Comparison of ENCODE assay signal across 8 cellular contexts in the genomic region with DNA sequence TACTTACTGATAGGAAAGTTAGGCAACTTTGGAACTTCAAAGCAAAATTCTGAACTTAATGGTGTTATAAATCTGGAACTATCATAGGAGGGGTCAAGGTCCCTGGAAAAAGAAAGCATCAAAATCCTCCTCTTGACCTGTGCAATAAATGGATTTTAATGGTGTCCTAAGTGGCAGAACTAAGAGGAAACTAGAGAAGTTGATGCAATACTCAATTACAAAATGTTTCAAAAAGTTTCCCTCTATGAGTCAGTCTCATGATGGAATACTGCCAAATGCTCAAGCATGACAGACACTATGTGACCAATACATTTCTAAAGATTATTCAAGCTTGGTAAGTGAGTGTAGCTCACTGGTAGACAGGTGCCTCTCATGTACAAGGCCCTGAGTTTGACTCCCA. TPM values are rescaled to one million over a fixed set of nuclear protein-coding genes. Genes with fewer than 3 reads are reported as not detected.
DNase-seq lines count a peak whose midpoint lies in the region; ATAC-seq and TF ChIP-seq lines count a peak whose summit lies in the region.

No MANE protein-coding gene starts in this region.

- no peak overlapping the region for H3K4me2 ChIP-seq in fibroblast of lung (ENCODE audit: extremely low read depth, insufficient read depth, low read length)

- no peak overlapping the region for H3K27ac ChIP-seq in fibroblast of lung (ENCODE audit: insufficient read depth, low read length)

- no peaks in the 10 kb centered on the region for H3K9me3 ChIP-seq in fibroblast of lung (ENCODE audit: control insufficient read depth, insufficient read depth, low read depth, low read length)

- no peaks in the 10 kb centered on the region for H3K27me3 ChIP-seq in fibroblast of lung (ENCODE audit: control insufficient read depth, insufficient read depth, low read length)

- no peaks in the 10 kb centered on the region for H3K79me2 ChIP-seq in fibroblast of lung (ENCODE audit: control insufficient read depth, insufficient read depth, low read length)

- no peak for TF ChIP-seq CTCF in fibroblast of lung (conservative IDR thresholded peaks at IDR 0.05 in 1 of 2, IDR thresholded peaks at IDR 0.05 in 1 of 2; ENCODE audit: low read depth in 1 of 2, low read length in 2 of 2)

- DNase-seq in AG08395 (ENCODE audit: low spot score) (peak; percentile 20), LoVo (ENCODE audit: low spot score) (peak; percentile 74), fibroblast of lung (ENCODE audit: low read depth in 2 of 2) (peak; percentile 60 to 95), NCI-H526 treated with DMSO at 0.1 percent for 48 hours (lab: John Stamatoyannopoulos, UW) (no peak), NCI-H2029 treated with DMSO at 0.1 percent for 48 hours (lab: John Stamatoyannopoulos, UW) (no peak)

- H3K4me3 ChIP-seq in fibroblast of lung (replicated peaks in 1 of 4; ENCODE audit: control extremely low read depth in 1 of 4, insufficient read depth in 1 of 4, low read depth in 3 of 4, low read length in 4 of 4) = no peak overlapping the region

- H4K20me1 ChIP-seq in fibroblast of lung (ENCODE audit: control insufficient read depth, extremely low read depth, insufficient read depth, low read length) = no peaks in the 10 kb centered on the region

- H3K4me1 ChIP-seq in fibroblast of lung (ENCODE audit: control insufficient read depth, extremely low read depth, insufficient read depth, low read length) = no peaks in the 10 kb centered on the region

- no peaks in the 10 kb centered on the region for H3K36me3 ChIP-seq in fibroblast of lung (ENCODE audit: control insufficient read depth, insufficient read depth, low read length)

- no peak overlapping the region for H2AFZ ChIP-seq in fibroblast of lung (ENCODE audit: low read length)

- ATAC-seq in GM19468 (IDR thresholded peaks at IDR 0.05; ENCODE audit: extremely low read depth, unreplicated experiment) (peak; percentile 31), HG03439 (IDR thresholded peaks at IDR 0.05; ENCODE audit: unreplicated experiment) (no peak), HG03521 (IDR thresholded peaks at IDR 0.05; ENCODE audit: unreplicated experiment) (no peak)

- no peak overlapping the region for H3K9ac ChIP-seq in fibroblast of lung (ENCODE audit: insufficient read depth, low read length)

RNA-seq across cellular contexts. Expression of gene ERGIC2, which starts 47.7 kb away (rescaled TPM):
- 46.5 and 67.9 TPM in 2 replicates for total RNA-seq in fibroblast of lung
- 71.2 and 82.5 TPM in 2 replicates for polyA plus RNA-seq in fibroblast of lung
- 59.9 and 64.8 TPM in 2 replicates for polyA plus RNA-seq in fibroblast of lung (2012)
- 6.1 and 6.3 TPM in 2 replicates for polyA minus RNA-seq in fibroblast of lung (ENCODE audit: low replicate concordance)

Comparison
In these comparisons a context has a peak if more than half of its experiments do, and no peak if none do; other contexts are left out.
1. DNase-seq: peak in AG08395 (single experiment), LoVo (single experiment) and fibroblast of lung (2 of 2); none in NCI-H526 treated with DMSO at 0.1 percent for 48 hours (single experiment) and NCI-H2029 treated with DMSO at 0.1 percent for 48 hours (single experiment).